2 cellular contexts compared by ENCODE assay signal in genomic region chr11:71245601-71246391, GRCh38.
TF ChIP-seq lines count a peak whose summit lies in the region.

No MANE protein-coding gene starts in this region.

TF ChIP-seq in SK-N-SH, 30 proteins besides CTCF, POLR2A, EP300 and RAD21:
- no peak for TF ChIP-seq SIN3A (IDR thresholded peaks at IDR 0.05; ENCODE audit: borderline replicate concordance, low read depth, low read length)
- TF ChIP-seq MAX (IDR thresholded peaks at IDR 0.05; ENCODE audit: low read depth): no peak
- no peak for TF ChIP-seq USF1 (IDR thresholded peaks at IDR 0.05; ENCODE audit: borderline replicate concordance, low read depth)
- no peak for TF ChIP-seq NRF1 (IDR thresholded peaks at IDR 0.05; ENCODE audit: low read depth, low read length)
- no peak for TF ChIP-seq FOXJ3 (CRISPR knock-in tag; IDR thresholded peaks at IDR 0.05)
- no peak for TF ChIP-seq GABPA (IDR thresholded peaks at IDR 0.05; ENCODE audit: low read depth)
- TF ChIP-seq TEAD4 (IDR thresholded peaks at IDR 0.05; ENCODE audit: borderline replicate concordance, insufficient read depth): no peak
- no peak for TF ChIP-seq MXI1 (IDR thresholded peaks at IDR 0.05; ENCODE audit: low read depth, low read length)
- no peak for TF ChIP-seq EZH2phosphoT487 (IDR thresholded peaks at IDR 0.05; ENCODE audit: borderline replicate concordance, low read depth)
- no peak for TF ChIP-seq MEF2A (IDR thresholded peaks at IDR 0.05; ENCODE audit: borderline replicate concordance, low read depth)
- no peak for TF ChIP-seq TCF12 (IDR thresholded peaks at IDR 0.05)

TF ChIP-seq in SK-N-SH treated with all-trans-retinoic acid at 6 μM for 48 hours, 23 proteins besides CTCF, POLR2A, EP300 and RAD21:
- TF ChIP-seq ISL1 (CRISPR knock-in tag; IDR thresholded peaks at IDR 0.05) (no peak), BACH2 (CRISPR knock-in tag; IDR thresholded peaks at IDR 0.05; ENCODE audit: borderline replicate concordance) (no peak), CREB5 (CRISPR knock-in tag; IDR thresholded peaks at IDR 0.05; ENCODE audit: low read depth) (no peak), TOX (CRISPR knock-in tag; IDR thresholded peaks at IDR 0.05; ENCODE audit: borderline replicate concordance) (no peak), ZNF565 (CRISPR knock-in tag; conservative IDR thresholded peaks at IDR 0.05; ENCODE audit: low read depth) (no peak), ZNF70 (CRISPR knock-in tag; IDR thresholded peaks at IDR 0.05) (no peak), GLIS3 (CRISPR knock-in tag; IDR thresholded peaks at IDR 0.05) (no peak), PPARA (CRISPR knock-in tag; IDR thresholded peaks at IDR 0.05; ENCODE audit: borderline replicate concordance) (no peak), SNAI2 (CRISPR knock-in tag; IDR thresholded peaks at IDR 0.05) (no peak), ZFP3 (CRISPR knock-in tag; IDR thresholded peaks at IDR 0.05) (no peak), RARB (CRISPR knock-in tag; IDR thresholded peaks at IDR 0.05) (no peak), CSRNP3 (CRISPR knock-in tag; IDR thresholded peaks at IDR 0.05) (no peak), CSDC2 (CRISPR knock-in tag; IDR thresholded peaks at IDR 0.05) (no peak), ZNF8 (CRISPR knock-in tag; IDR thresholded peaks at IDR 0.05) (no peak)
